ENCODE assay signal across 9 cellular contexts in the genomic region with DNA sequence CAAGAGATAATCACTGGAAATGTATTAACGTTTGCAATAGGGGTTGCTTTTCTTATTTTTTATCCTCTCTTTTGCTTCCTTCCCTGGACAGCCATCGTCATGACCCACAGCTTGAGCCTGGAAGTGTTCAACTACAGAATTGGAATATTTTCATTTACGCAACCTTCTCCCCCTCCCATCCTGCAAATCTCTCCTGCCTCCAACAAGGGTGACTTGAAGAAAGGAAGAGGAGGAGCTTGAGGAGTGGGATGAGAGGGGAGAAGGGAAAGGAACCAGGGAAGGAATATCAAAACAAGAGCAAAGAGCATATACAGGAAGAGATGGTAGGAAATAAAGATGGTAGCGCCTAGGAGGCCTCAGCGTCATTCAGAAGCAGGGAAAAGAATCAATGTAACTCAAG. TPM values are rescaled to one million over a fixed set of nuclear protein-coding genes. Genes with fewer than 3 reads are reported as not detected.
DNase-seq lines count a peak whose midpoint lies in the region; ATAC-seq and TF ChIP-seq lines count a peak whose summit lies in the region.
"Had no signal": no experiment of that assay in that cellular context is flagged by ENCODE, and none has a peak within 500 bp of the region (broad histone marks: within the 10 kb centered on the region; RNA-seq: fewer than 3 reads in every experiment).

No MANE protein-coding gene starts in this region.

- H3K9ac ChIP-seq in BLaER1 treated with 17β-estradiol and CSF1 and Interleukin-3, amounts not matched to agents 10 nM and 100 nM, result peak overlapping the region in 4 of 11 experiments; percentile 94 to 97 (median 96); a peak in 2 of 22 replicates
- peak overlapping the region; percentile 88 for H3K9ac ChIP-seq in Karpas-422 (ENCODE audit: low read length)

- H3K36me3 Mint-ChIP-seq in natural killer cell, result no peaks in the 10 kb centered on the region

- H3K4me2 ChIP-seq in BLaER1 treated with 17β-estradiol and CSF1 and Interleukin-3, amounts not matched to agents 10 nM and 100 nM, result peak overlapping the region; percentile 96 to 100 (median 98)
- H3K4me2 ChIP-seq in Karpas-422 (ENCODE audit: low read depth, low read length, poor library complexity, severe bottlenecking), result peak overlapping the region; percentile 88

- H3K4me1 Mint-ChIP-seq in natural killer cell, result peaks cover 31 to 41% of the 10 kb centered on the region in 2 donors

- DNase-seq in Karpas-422, result no peak
- peak; percentile 27 to 67 for DNase-seq in cardiac fibroblast (ENCODE audit: low read depth in 2 of 2)
- no peak for DNase-seq in natural killer cell
- no peak for DNase-seq in omental fat pad (ENCODE audit: low spot score)
- no peak for DNase-seq in NOMO-1 treated with DMSO at 0.1 percent for 48 hours (lab: John Stamatoyannopoulos, UW; ENCODE audit: unreplicated experiment)

- H3K4me1 ChIP-seq in BLaER1 treated with 17β-estradiol and CSF1 and Interleukin-3, amounts not matched to agents 10 nM and 100 nM, result peaks cover 28 to 51% (median 34%) of the 10 kb centered on the region in 10 experiments
- H3K4me1 ChIP-seq in Karpas-422 (ENCODE audit: low read length), result peaks cover 42% of the 10 kb centered on the region

- peak overlapping the region in 7 of 10 experiments; percentile 75 to 90 (median 85); a peak in 11 of 20 replicates for H3K4me3 ChIP-seq in BLaER1 treated with 17β-estradiol and CSF1 and Interleukin-3, amounts not matched to agents 10 nM and 100 nM
- H3K4me3 ChIP-seq in Karpas-422 (ENCODE audit: low read length) (peak overlapping the region; percentile 90), cardiac fibroblast (replicated peaks in 1 of 2; ENCODE audit: low read depth in 2 of 2, low read length in 2 of 2) (peak overlapping the region in 1 of 2 donors; percentile 70)

- H3K9me3 Mint-ChIP-seq in natural killer cell, result no peaks in the 10 kb centered on the region

- no peaks in the 10 kb centered on the region for H3K27me3 ChIP-seq in BLaER1 treated with 17β-estradiol and CSF1 and Interleukin-3, amounts not matched to agents 10 nM and 100 nM
- no peaks in the 10 kb centered on the region for H3K27me3 ChIP-seq in Karpas-422 (ENCODE audit: low read length)

- H3K9me3 ChIP-seq in BLaER1 treated with 17β-estradiol and CSF1 and Interleukin-3, amounts not matched to agents 10 nM and 100 nM (replicated peaks in 1 of 11), result peaks cover 0 to 5% (median 0%) of the 10 kb centered on the region in 11 experiments; a peak in 2 of 22 replicates
- H3K9me3 ChIP-seq in Karpas-422 (ENCODE audit: low read length), result no peaks in the 10 kb centered on the region

- no peaks in the 10 kb centered on the region for H3K27me3 Mint-ChIP-seq in natural killer cell (ENCODE audit: low read depth in 2 of 2)

- peaks cover 0 to 55% (median 32%) of the 10 kb centered on the region in 11 experiments; a peak in 15 of 22 replicates for H3K36me3 ChIP-seq in BLaER1 treated with 17β-estradiol and CSF1 and Interleukin-3, amounts not matched to agents 10 nM and 100 nM
- peaks cover 4% of the 10 kb centered on the region for H3K36me3 ChIP-seq in Karpas-422 (ENCODE audit: insufficient read depth, low read length)

- H3K4me3 Mint-ChIP-seq in natural killer cell, result peak overlapping the region; percentile 75

- H2AFZ ChIP-seq in Karpas-422 (ENCODE audit: low read length), result no peak overlapping the region

- H3K27ac Mint-ChIP-seq in natural killer cell, result peak overlapping the region in 1 of 2 donors; percentile 29

- no peaks in the 10 kb centered on the region for H3K9me2 ChIP-seq in Karpas-422 (replicated peaks; ENCODE audit: insufficient read depth, low read length)

- peaks cover 0 to 29% (median 0%) of the 10 kb centered on the region in 11 experiments; a peak in 6 of 22 replicates for H4K20me1 ChIP-seq in BLaER1 treated with 17β-estradiol and CSF1 and Interleukin-3, amounts not matched to agents 10 nM and 100 nM
- H4K20me1 ChIP-seq in Karpas-422 (ENCODE audit: insufficient read depth, low read depth, low read length), result no peaks in the 10 kb centered on the region

- no peak overlapping the region for H3K27ac ChIP-seq in BLaER1 treated with 17β-estradiol and CSF1 and Interleukin-3, amounts not matched to agents 10 nM and 100 nM
- no peak overlapping the region for H3K27ac ChIP-seq in Karpas-422 (ENCODE audit: low read length)

- H3K79me2 ChIP-seq in Karpas-422 (ENCODE audit: low read length), result peaks cover 67% of the 10 kb centered on the region

- ATAC-seq in natural killer cell, result no peak
- no peak for ATAC-seq in GM18502 (IDR thresholded peaks at IDR 0.05; ENCODE audit: poor library complexity, unreplicated experiment)
- no peak for ATAC-seq in GM21390 (IDR thresholded peaks at IDR 0.05; ENCODE audit: unreplicated experiment)
- ATAC-seq in omental fat pad (ENCODE audit: low FRiP score), result no peak

- no peak for TF ChIP-seq CTCF in cardiac fibroblast (IDR thresholded peaks at IDR 0.05; ENCODE audit: low read depth, low read length)
- TF ChIP-seq CTCF in natural killer cell (IDR thresholded peaks at IDR 0.05), result no peak
- no peak for TF ChIP-seq CTCF in omental fat pad (IDR thresholded peaks at IDR 0.05)

- intact Hi-C loops in natural killer cell (cut with micrococcal nuclease), result no loop called here

RNA-seq across cellular contexts. Expression of a gene that starts 1.6 kb away (rescaled TPM):
- total RNA-seq in Karpas-422 (2014; rRNA removed; shearing (Covaris generic); ENCODE audit: low replicate concordance), result not detected in 2 replicates
- not detected for total RNA-seq in natural killer cell
- total RNA-seq in omental fat pad, result not detected
- total RNA-seq: M059J had no signal

RNA-seq across cellular contexts. Expression of a gene that starts 1.6 kb away (rescaled TPM):
- 23.7 and 43.9 TPM in 2 replicates for total RNA-seq in Karpas-422 (2014; rRNA removed; shearing (Covaris generic); ENCODE audit: low replicate concordance)
- 10 to 100 TPM; 11.3 to 18.8 (median 14.7) TPM for total RNA-seq in natural killer cell
- total RNA-seq in omental fat pad, result 10 to 100 TPM; 14.6 to 24.0 (median 21.5) TPM

Comparison
In these comparisons a context has a peak if more than half of its experiments do, and no peak if none do; other contexts are left out.
1. DNase-seq: peak in cardiac fibroblast (2 of 2); none in Karpas-422 (single experiment), natural killer cell (single experiment), omental fat pad (single experiment) and NOMO-1 treated with DMSO at 0.1 percent for 48 hours (single experiment).